10 cellular contexts compared by ENCODE assay signal in the genomic region with DNA sequence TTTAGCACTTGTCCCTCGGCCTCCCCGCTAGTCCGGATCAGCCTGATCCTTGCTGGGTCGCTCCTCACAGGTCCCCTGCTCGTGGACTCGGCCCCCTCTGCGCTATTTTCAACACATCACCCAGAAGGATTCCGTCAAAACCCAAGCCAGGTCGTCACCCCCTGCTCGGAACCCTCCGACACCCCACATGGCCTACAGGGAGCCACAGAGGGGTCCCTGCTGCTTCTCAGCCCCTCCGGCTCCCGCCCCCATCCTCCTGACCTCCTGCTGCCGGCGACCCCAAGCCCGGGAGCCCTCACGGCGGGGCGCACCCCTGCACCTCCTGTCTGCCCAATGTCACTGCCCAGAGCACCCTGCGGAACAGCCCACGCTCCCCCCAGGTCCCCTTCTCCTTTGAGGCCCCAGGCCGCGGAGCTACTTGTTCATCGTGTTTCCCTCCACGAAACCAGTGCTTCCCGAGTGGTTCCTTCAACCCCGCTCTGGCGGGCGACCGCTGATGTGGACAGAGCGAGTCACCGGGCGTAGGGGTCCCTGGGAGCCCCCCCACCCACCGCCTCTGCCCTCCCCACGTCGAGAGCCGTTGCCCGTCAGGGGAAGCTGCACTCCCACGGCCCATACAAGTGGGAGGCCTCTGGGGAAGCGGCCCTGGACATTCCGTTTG. TPM values are rescaled to one million over a fixed set of nuclear protein-coding genes. Genes with fewer than 3 reads are reported as not detected.
DNase-seq lines count a peak whose midpoint lies in the region; ATAC-seq and TF ChIP-seq lines count a peak whose summit lies in the region.
"Had no signal": no experiment of that assay in that cellular context is flagged by ENCODE, and none has a peak within 500 bp of the region (broad histone marks: within the 10 kb centered on the region; RNA-seq: fewer than 3 reads in every experiment).

No MANE protein-coding gene starts in this region.

- H3K4me1 ChIP-seq in DOHH2 (ENCODE audit: control insufficient read depth, low read length) (peaks cover 15% of the 10 kb centered on the region), body of pancreas (peaks cover 40% of the 10 kb centered on the region), iPS-18a (ENCODE audit: control insufficient read depth, low read depth, low read length) (peaks cover 7% of the 10 kb centered on the region)

- no peaks in the 10 kb centered on the region for H3K79me2 ChIP-seq in DOHH2 (ENCODE audit: control insufficient read depth, low read length)

- no peaks in the 10 kb centered on the region for H3K9me3 ChIP-seq in DOHH2 (ENCODE audit: control insufficient read depth, insufficient read depth, low read length)
- no peaks in the 10 kb centered on the region for H3K9me3 ChIP-seq in body of pancreas
- no peaks in the 10 kb centered on the region for H3K9me3 ChIP-seq in iPS-18a (ENCODE audit: control insufficient read depth, low read depth, low read length)

- no peak for TF ChIP-seq CTCF in DOHH2 (IDR thresholded peaks at IDR 0.05; ENCODE audit: low read depth, low read length, poor library complexity, severe bottlenecking)
- no peak for TF ChIP-seq CTCF in body of pancreas (IDR thresholded peaks at IDR 0.05)
- no peak for TF ChIP-seq CTCF in retinal pigment epithelial cell (conservative IDR thresholded peaks at IDR 0.05; ENCODE audit: low read depth, low read length)
- TF ChIP-seq CTCF in RWPE1 (conservative IDR thresholded peaks at IDR 0.05; ENCODE audit: low read depth): no peak

- H3K4me3 ChIP-seq in DOHH2 (ENCODE audit: low read length): no peak overlapping the region
- H3K4me3 ChIP-seq in body of pancreas: no peak overlapping the region
- peak overlapping the region; percentile 75 for H3K4me3 ChIP-seq in iPS-18a (ENCODE audit: low read length)
- H3K4me3 ChIP-seq in retinal pigment epithelial cell (ENCODE audit: low read length): peak overlapping the region; percentile 32

- no peak for DNase-seq in body of pancreas
- no peak for DNase-seq in retinal pigment epithelial cell (ENCODE audit: low read depth)
- no peak for DNase-seq in RWPE1 (ENCODE audit: low spot score)
- DNase-seq in NCI-H1694 (lab: John Stamatoyannopoulos, UW): no peak
- DNase-seq in SIG-M5 treated with dmso at 0.1 percent for 504 hours (lab: John Stamatoyannopoulos, UW; ENCODE audit: unreplicated experiment): no peak
- DNase-seq: effector memory CD4-positive, alpha-beta T cell; NCI-H748 treated with DMSO at 0.1 percent for 48 hours had no signal

- H3K36me3 ChIP-seq in DOHH2 (ENCODE audit: control insufficient read depth, low read length) (no peaks in the 10 kb centered on the region), body of pancreas (replicated peaks in 1 of 2; ENCODE audit: insufficient read depth in 1 of 2, low read depth in 2 of 2) (no peaks in the 10 kb centered on the region), iPS-18a (ENCODE audit: control insufficient read depth, low read depth, low read length) (no peaks in the 10 kb centered on the region)

- H3K27ac ChIP-seq in DOHH2 (ENCODE audit: low read depth, low read length): no peak overlapping the region
- peak overlapping the region in 3 of 4 donors; percentile 13 to 67 (median 66) for H3K27ac ChIP-seq in body of pancreas
- H3K27ac ChIP-seq in iPS-18a (ENCODE audit: low read length): no peak overlapping the region
- H3K27ac ChIP-seq in RWPE1: no peak overlapping the region

- H4K20me1 ChIP-seq in DOHH2 (ENCODE audit: control insufficient read depth, insufficient read depth, low read depth, low read length): no peaks in the 10 kb centered on the region

- peaks cover 2% of the 10 kb centered on the region; the same call in 1 of the 2 replicates for H3F3A ChIP-seq in DOHH2 (ENCODE audit: control insufficient read depth, insufficient read depth)

- 69 to 75% methylated on average over 38 to 41 of the region's 41 CpGs for WGBS in body of pancreas, 2 donors

- intact Hi-C loops in body of pancreas (cut with DNase I): no loop called here

- ATAC-seq in body of pancreas (no peak), HG02610 (IDR thresholded peaks at IDR 0.05; ENCODE audit: unreplicated experiment) (no peak)

- CTCF ChIA-PET in RWPE1 (lab: Yijun Ruan, JAX): interaction anchor here (0.6 kb wide), 2 partner anchors 101 to 167 kb away, joined by 4 to 5 read pairs; no protein-coding TSS in a partner anchor

- TF ChIP-seq POLR2A in body of pancreas (IDR thresholded peaks at IDR 0.05): no peak

- H3K4me2 ChIP-seq in DOHH2 (ENCODE audit: low read length): peak overlapping the region; percentile 51

- peak overlapping the region; percentile 69 for H3K9ac ChIP-seq in iPS-18a (ENCODE audit: low read length)

- POLR2A ChIA-PET in RWPE1 (lab: Yijun Ruan, JAX; ENCODE audit: low non-redundant PET): no interaction called here

- no peaks in the 10 kb centered on the region for H3K9me2 ChIP-seq in DOHH2 (replicated peaks; ENCODE audit: control insufficient read depth, low read length)

- H3K27me3 ChIP-seq in DOHH2 (ENCODE audit: control insufficient read depth, low read length) (peaks cover 5% of the 10 kb centered on the region; the same call in 1 of the 2 replicates), body of pancreas (no peaks in the 10 kb centered on the region), iPS-18a (ENCODE audit: control insufficient read depth, insufficient read depth, low read length) (no peaks in the 10 kb centered on the region)

RNA-seq across cellular contexts. Expression of gene MYL9, which starts 0.6 kb away (rescaled TPM):
- total RNA-seq in body of pancreas: 10 to 100 TPM; 16.9 to 26.7 TPM

RNA-seq across cellular contexts. Expression of gene TGIF2, which starts 32.7 kb away (rescaled TPM):
- total RNA-seq in body of pancreas: 10 to 100 TPM; 15.2 to 18.7 TPM

Comparison
In these comparisons a context has a peak if more than half of its experiments do, and no peak if none do; other contexts are left out.
1. H3K27ac ChIP-seq: peak in body of pancreas (3 of 4); none in DOHH2 (single experiment), iPS-18a (single experiment) and RWPE1 (single experiment).
2. H3K4me3 ChIP-seq: peak in iPS-18a (single experiment) and retinal pigment epithelial cell (single experiment); none in DOHH2 (single experiment) and body of pancreas (0 of 2).